In genomic region chr7:140810830-140811556, GRCh38 we compare ENCODE assay signal across 8 cellular contexts.
DNase-seq lines count a peak whose midpoint lies in the region; ATAC-seq and TF ChIP-seq lines count a peak whose summit lies in the region.

No MANE protein-coding gene starts in this region.

- peaks cover 3% of the 10 kb centered on the region for H3K36me3 Mint-ChIP-seq in memory B cell

- peaks cover 4% of the 10 kb centered on the region for H3K4me1 Mint-ChIP-seq in memory B cell

- H3K36me3 ChIP-seq in BE2C = no peaks in the 10 kb centered on the region

- no peaks in the 10 kb centered on the region for H3K9me3 ChIP-seq in BE2C

- peak; percentile 81 for TF ChIP-seq CTCF in BE2C (IDR thresholded peaks at IDR 0.05; ENCODE audit: low read depth, low read length)

- peak; percentile 74 for ATAC-seq in GM19025 (IDR thresholded peaks at IDR 0.05; ENCODE audit: low read depth, unreplicated experiment)
- peak; percentile 88 for ATAC-seq in HG03439 (IDR thresholded peaks at IDR 0.05; ENCODE audit: unreplicated experiment)
- peak; percentile 85 for ATAC-seq in memory B cell (ENCODE audit: low read depth)

- no peaks in the 10 kb centered on the region for H3K9me3 Mint-ChIP-seq in memory B cell

- peak; percentile 71 for DNase-seq in BE2C
- peak; percentile 56 to 85 for DNase-seq in NCI-H526 (lab: John Stamatoyannopoulos, UW)
- DNase-seq in activated CD4-positive, alpha-beta T cell treated with anti-CD3 and anti-CD28 coated beads, Interleukin-2, amount 50 U/mL, for 24 hours (ENCODE audit: low read depth in 1 of 2, low spot score in 1 of 2) = peak; percentile 21 to 66
- DNase-seq in ecto neural progenitor cell (ENCODE audit: low spot score) = peak; percentile 61
- DNase-seq in memory B cell (ENCODE audit: low spot score in 2 of 2) = peak; percentile 66 to 67
- DNase-seq in stimulated activated CD8-positive, alpha-beta memory T cell treated with anti-CD3 and anti-CD28 coated beads, Interleukin-4, amount 100 ng/mL, for 24 hours (ENCODE audit: low read depth) = peak; percentile 16

- H3K4me3 Mint-ChIP-seq in memory B cell = no peak overlapping the region

- H3K27me3 ChIP-seq in BE2C = no peaks in the 10 kb centered on the region

- peak overlapping the region; percentile 28 for H3K27ac Mint-ChIP-seq in memory B cell

- H3K27me3 Mint-ChIP-seq in memory B cell = no peaks in the 10 kb centered on the region

- H3K4me1 ChIP-seq in BE2C = no peaks in the 10 kb centered on the region

- no peak overlapping the region for H3K4me3 ChIP-seq in BE2C (ENCODE audit: low read depth, low read length)

Comparison
In these comparisons a context has a peak if more than half of its experiments do, and no peak if none do; other contexts are left out.
1. DNase-seq: peak in every context shown above with its lines; median percentile 71 in BE2C; 70 in NCI-H526; 66 in memory B cell; 61 in ecto neural progenitor cell; 44 in activated CD4-positive, alpha-beta T cell treated with anti-CD3 and anti-CD28 coated beads, Interleukin-2, amount 50 U/mL, for 24 hours; 16 in stimulated activated CD8-positive, alpha-beta memory T cell treated with anti-CD3 and anti-CD28 coated beads, Interleukin-4, amount 100 ng/mL, for 24 hours.